ENCODE assay signal across 9 cellular contexts in the genomic region with DNA sequence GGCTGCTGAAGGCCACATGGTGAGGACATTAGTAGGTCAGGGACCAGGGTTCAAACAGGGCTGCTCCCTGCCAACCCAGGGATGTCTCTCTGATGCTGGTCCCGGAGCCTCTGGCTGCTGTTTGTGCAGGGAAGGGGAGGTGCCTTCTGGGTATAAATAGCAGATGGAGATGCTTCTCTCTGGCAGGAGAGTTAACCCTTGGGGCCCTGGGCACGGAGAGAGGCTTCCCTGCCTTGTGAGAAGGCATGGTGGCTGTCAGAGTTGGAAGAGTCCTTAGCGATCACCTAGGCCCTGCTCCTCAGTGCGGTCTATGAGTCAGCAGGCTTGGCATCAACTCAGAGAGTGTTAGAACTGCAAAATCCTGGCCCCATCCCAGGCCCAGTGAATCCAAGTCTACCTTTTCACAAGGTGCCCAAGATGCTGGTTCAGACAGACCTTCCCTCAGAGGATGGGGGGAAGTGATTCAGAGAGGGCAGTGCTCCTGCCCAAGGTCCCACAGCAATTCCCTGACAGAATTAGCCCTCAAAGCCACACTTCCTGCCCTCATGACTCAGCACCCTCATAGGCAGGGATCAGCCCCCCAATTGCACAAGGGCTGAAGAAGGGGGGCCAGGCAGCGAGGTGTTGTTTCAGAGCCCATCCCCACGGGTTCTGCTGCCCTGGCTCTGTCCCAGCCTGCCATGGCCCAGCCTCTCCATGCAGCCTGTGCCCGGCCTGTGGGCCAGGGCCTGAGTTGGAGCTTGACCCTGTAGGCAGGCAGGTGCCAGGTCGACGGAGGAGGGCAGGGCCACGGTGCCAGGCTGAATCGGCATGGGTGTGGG. TPM values are rescaled to one million over a fixed set of nuclear protein-coding genes. Genes with fewer than 3 reads are reported as not detected.
DNase-seq lines count a peak whose midpoint lies in the region; ATAC-seq and TF ChIP-seq lines count a peak whose summit lies in the region.
"Had no signal": no experiment of that assay in that cellular context is flagged by ENCODE, and none has a peak within 500 bp of the region (broad histone marks: within the 10 kb centered on the region; RNA-seq: fewer than 3 reads in every experiment).

No MANE protein-coding gene starts in this region.

- 63 to 68% methylated on average over 11 of the region's 11 CpGs for WGBS in sigmoid colon, 2 donors

- H3K27ac ChIP-seq in HCT116 (ENCODE audit: low read depth, low read length): peak overlapping the region; percentile 48
- peak overlapping the region in 3 of 4 donors; percentile 0 to 59 (median 30) for H3K27ac ChIP-seq in sigmoid colon
- H3K27ac ChIP-seq in OCI-LY7 (ENCODE audit: low read depth, low read length, poor library complexity, severe bottlenecking): no peak overlapping the region
- H3K27ac ChIP-seq: VCaP had no signal

- H3K27ac Mint-ChIP-seq in activated T-helper 1 cell treated with anti-CD3 and anti-CD28 coated beads, Interleukin-12 subunit alpha, Interleukin-12 subunit beta, Interleukin-2, Interleukin-4 antibody, amounts not matched to agents 30 ng/mL and 10 ng/mL and 1 ng/mL, durations not matched to agents 14 hours and 24 hours and 36 hours: no peak overlapping the region

- no peaks in the 10 kb centered on the region for H3K27me3 ChIP-seq in HCT116 (ENCODE audit: insufficient read depth, low read length)
- no peaks in the 10 kb centered on the region for H3K27me3 ChIP-seq in sigmoid colon

- H3K36me3 ChIP-seq in HCT116 (ENCODE audit: control insufficient read depth in 1 of 2, insufficient read depth in 2 of 2, low read length in 2 of 2) (no peaks in the 10 kb centered on the region), sigmoid colon (no peaks in the 10 kb centered on the region), OCI-LY7 (ENCODE audit: insufficient read depth, low read length) (no peaks in the 10 kb centered on the region)

- H3K4me1 ChIP-seq in HCT116 (ENCODE audit: control insufficient read depth in 1 of 2, insufficient read depth in 2 of 2, low read length in 2 of 2): peaks cover 22% of the 10 kb centered on the region in 2 experiments
- H3K4me1 ChIP-seq in sigmoid colon: peaks cover 0 to 16% (median 10%) of the 10 kb centered on the region in 4 donors
- no peaks in the 10 kb centered on the region for H3K4me1 ChIP-seq in OCI-LY7 (ENCODE audit: insufficient read depth, low read length, poor library complexity, severe bottlenecking)

- H3K79me2 ChIP-seq in HCT116 (ENCODE audit: insufficient read depth, low read length) (no peaks in the 10 kb centered on the region), OCI-LY7 (ENCODE audit: insufficient read depth, low read depth, low read length) (no peaks in the 10 kb centered on the region)

- DNase-seq in HCT116 (ENCODE audit: low read depth, low spot score) (peak; percentile 70), RPMI7951 (ENCODE audit: low read depth) (peak; percentile 97), fibroblast of pulmonary artery (ENCODE audit: low read depth) (peak; percentile 81), sigmoid colon (peak; percentile 75), OCI-LY7 (ENCODE audit: low spot score) (no peak), putamen (ENCODE audit: low spot score) (no peak)
- no peak for DNase-seq in activated T-helper 1 cell treated with anti-CD3 and anti-CD28 coated beads, Interleukin-12 subunit alpha, Interleukin-12 subunit beta, Interleukin-2, Interleukin-4 antibody, amounts not matched to agents 30 ng/mL and 10 ng/mL and 1 ng/mL, durations not matched to agents 14 hours and 24 hours and 36 hours (ENCODE audit: low spot score)

- TF ChIP-seq CTCF in HCT116 (IDR thresholded peaks at IDR 0.05 in 2 of 3, conservative IDR thresholded peaks at IDR 0.05 in 1 of 3; ENCODE audit: borderline replicate concordance in 1 of 3, insufficient read depth in 1 of 3, low read depth in 2 of 3, low read length in 2 of 3) (no peak), fibroblast of pulmonary artery (IDR thresholded peaks at IDR 0.05; ENCODE audit: low read length, missing control alignments) (no peak), sigmoid colon (IDR thresholded peaks at IDR 0.05) (no peak), OCI-LY7 (conservative IDR thresholded peaks at IDR 0.05; ENCODE audit: low read length) (no peak)

- CTCF ChIA-PET in HCT116 (lab: Charles Lee): interaction anchor here (1.7 kb wide), 1 partner anchor 23 kb away, joined by 4 read pairs; no protein-coding TSS in a partner anchor
- CTCF ChIA-PET in OCI-LY7 (lab: Charles Lee; ENCODE audit: unreplicated experiment): no interaction called here

- intact Hi-C loops in HCT116 (cut with micrococcal nuclease): no loop called here
- intact Hi-C loops in sigmoid colon (cut with DNase I): no loop called here
- intact Hi-C loops in OCI-LY7 (cut with micrococcal nuclease; ENCODE audit: unreplicated experiment): no loop called here
- intact Hi-C loops in activated T-helper 1 cell treated with anti-CD3 and anti-CD28 coated beads, Interleukin-12 subunit alpha, Interleukin-12 subunit beta, Interleukin-2, Interleukin-4 antibody, amounts not matched to agents 30 ng/mL and 10 ng/mL and 1 ng/mL, durations not matched to agents 14 hours and 24 hours and 36 hours (cut with micrococcal nuclease): no loop called here

- H3K9ac ChIP-seq in HCT116 (ENCODE audit: low read length): peak overlapping the region; percentile 42

- no peaks in the 10 kb centered on the region for H3K9me2 ChIP-seq in HCT116 (ENCODE audit: insufficient read depth)
- H3K9me2 ChIP-seq in OCI-LY7 (ENCODE audit: insufficient read depth, low read length): no peaks in the 10 kb centered on the region

- no peak for TF ChIP-seq EP300 in sigmoid colon (IDR thresholded peaks at IDR 0.05)

- TF ChIP-seq RAD21 in HCT116 (IDR thresholded peaks at IDR 0.05; ENCODE audit: low read depth): no peak

- H2AFZ ChIP-seq in HCT116 (ENCODE audit: low read depth, low read length, poor library complexity, severe bottlenecking) (peak overlapping the region; percentile 56), OCI-LY7 (ENCODE audit: low read length) (no peak overlapping the region)

- H3K4me2 ChIP-seq in HCT116 (ENCODE audit: low read length): peak overlapping the region; percentile 76
- H3K4me2 ChIP-seq in OCI-LY7 (ENCODE audit: low read length): no peak overlapping the region

- H4K20me1 ChIP-seq in HCT116 (ENCODE audit: insufficient read depth): no peaks in the 10 kb centered on the region
- H4K20me1 ChIP-seq in OCI-LY7 (ENCODE audit: insufficient read depth, low read length): no peaks in the 10 kb centered on the region

- H3K4me3 ChIP-seq in HCT116 (replicated peaks in 1 of 2; ENCODE audit: low read depth in 1 of 2, low read length in 2 of 2) (peak overlapping the region; percentile 5 to 32; a peak in 3 of 4 replicates), fibroblast of pulmonary artery (replicated peaks; ENCODE audit: low read depth, low read length) (no peak overlapping the region), sigmoid colon (no peak overlapping the region), OCI-LY7 (ENCODE audit: low read depth, low read length, poor library complexity, severe bottlenecking) (no peak overlapping the region)

- H3K9me3 Mint-ChIP-seq in activated T-helper 1 cell treated with anti-CD3 and anti-CD28 coated beads, Interleukin-12 subunit alpha, Interleukin-12 subunit beta, Interleukin-2, Interleukin-4 antibody, amounts not matched to agents 30 ng/mL and 10 ng/mL and 1 ng/mL, durations not matched to agents 14 hours and 24 hours and 36 hours: no peaks in the 10 kb centered on the region

- RAD21 ChIA-PET in HCT116 (lab: Charles Lee; ENCODE audit: low non-redundant PET in 1 of 2, low total read pairs in 2 of 2, uncharacterized antibody in 2 of 2, unreplicated experiment in 2 of 2): no interaction called here

- POLR2A ChIA-PET in HCT116 (lab: Charles Lee) (no interaction called here), OCI-LY7 (lab: Charles Lee) (no interaction called here)

- TF ChIP-seq POLR2A in HCT116 (IDR thresholded peaks at IDR 0.05; ENCODE audit: borderline replicate concordance, extremely low read depth, insufficient read depth, insufficient read length) (no peak), sigmoid colon (IDR thresholded peaks at IDR 0.05) (no peak)

- no peaks in the 10 kb centered on the region for H3K36me3 Mint-ChIP-seq in activated T-helper 1 cell treated with anti-CD3 and anti-CD28 coated beads, Interleukin-12 subunit alpha, Interleukin-12 subunit beta, Interleukin-2, Interleukin-4 antibody, amounts not matched to agents 30 ng/mL and 10 ng/mL and 1 ng/mL, durations not matched to agents 14 hours and 24 hours and 36 hours (ENCODE audit: low read depth)

- H3K9me3 ChIP-seq in HCT116 (ENCODE audit: control insufficient read depth in 1 of 2, insufficient read depth in 1 of 2, low read depth in 1 of 2, low read length in 2 of 2) (no peaks in the 10 kb centered on the region), sigmoid colon (no peaks in the 10 kb centered on the region), OCI-LY7 (ENCODE audit: low read length) (no peaks in the 10 kb centered on the region)

- H3K4me1 Mint-ChIP-seq in activated T-helper 1 cell treated with anti-CD3 and anti-CD28 coated beads, Interleukin-12 subunit alpha, Interleukin-12 subunit beta, Interleukin-2, Interleukin-4 antibody, amounts not matched to agents 30 ng/mL and 10 ng/mL and 1 ng/mL, durations not matched to agents 14 hours and 24 hours and 36 hours (ENCODE audit: low read depth): no peaks in the 10 kb centered on the region

- H3K4me3 Mint-ChIP-seq in activated T-helper 1 cell treated with anti-CD3 and anti-CD28 coated beads, Interleukin-12 subunit alpha, Interleukin-12 subunit beta, Interleukin-2, Interleukin-4 antibody, amounts not matched to agents 30 ng/mL and 10 ng/mL and 1 ng/mL, durations not matched to agents 14 hours and 24 hours and 36 hours: no peak overlapping the region

- ATAC-seq in HCT116 (peak; percentile 90), HG03280 (IDR thresholded peaks at IDR 0.05; ENCODE audit: unreplicated experiment) (no peak)

- no peaks in the 10 kb centered on the region for H3K27me3 Mint-ChIP-seq in activated T-helper 1 cell treated with anti-CD3 and anti-CD28 coated beads, Interleukin-12 subunit alpha, Interleukin-12 subunit beta, Interleukin-2, Interleukin-4 antibody, amounts not matched to agents 30 ng/mL and 10 ng/mL and 1 ng/mL, durations not matched to agents 14 hours and 24 hours and 36 hours (ENCODE audit: insufficient read depth)

- BruUV-seq in HCT116 (replicated peaks; lab: Mats Ljungman, UMichigan) (no TSS peak), OCI-LY7 (replicated peaks; lab: Mats Ljungman, UMichigan) (no TSS peak)

RNA-seq across cellular contexts. Expression of a gene that starts 25.6 kb away (rescaled TPM):
- not detected for total RNA-seq in HCT116 (2021; ENCODE audit: unreplicated experiment)
- polyA plus RNA-seq in HCT116 (2012): not detected in 2 replicates
- 0.60 and 1.1 TPM in 2 replicates for total RNA-seq in RPMI7951 (2014; rRNA removed; shearing (Covaris generic))
- total RNA-seq in sigmoid colon: 1 to 10 TPM in 2 of 4 donors, under 1 TPM in 2; 0.49 to 2.1 (median 1.2) TPM
- under 1 TPM in 2 of 3 donors, not detected in 1; 0.44 to 0.60 TPM for polyA plus RNA-seq in sigmoid colon
- not detected in 2 replicates for total RNA-seq in OCI-LY7 (2014; rRNA removed; shearing (Covaris generic))
- total RNA-seq in OCI-LY7 (2022): not detected in 2 replicates
- not detected in 2 replicates for total RNA-seq in activated T-helper 1 cell treated with anti-CD3 and anti-CD28 coated beads, Interleukin-12 subunit alpha, Interleukin-12 subunit beta, Interleukin-2, Interleukin-4 antibody, amounts not matched to agents 30 ng/mL and 10 ng/mL and 1 ng/mL, durations not matched to agents 14 hours and 24 hours and 36 hours

RNA-seq across cellular contexts. Expression of a gene that starts 38.7 kb away (rescaled TPM):
- total RNA-seq in HCT116 (2021; ENCODE audit: unreplicated experiment) (0.07 TPM), sigmoid colon (1 to 10 TPM; 1.4 to 3.3 (median 2.3) TPM), OCI-LY7 (2022) (not detected in 2 replicates)
- 0.04 and 0.05 TPM in 2 replicates for polyA plus RNA-seq in HCT116 (2012)
- 0.10 TPM in 1 of 2 replicates, not detected in the other for total RNA-seq in RPMI7951 (2014; rRNA removed; shearing (Covaris generic))
- under 1 TPM in 1 of 3 donors, not detected in 2; 0.63 TPM for polyA plus RNA-seq in sigmoid colon
- total RNA-seq in OCI-LY7 (2014; rRNA removed; shearing (Covaris generic)): not detected in 2 replicates
- not detected in 2 replicates for total RNA-seq in activated T-helper 1 cell treated with anti-CD3 and anti-CD28 coated beads, Interleukin-12 subunit alpha, Interleukin-12 subunit beta, Interleukin-2, Interleukin-4 antibody, amounts not matched to agents 30 ng/mL and 10 ng/mL and 1 ng/mL, durations not matched to agents 14 hours and 24 hours and 36 hours

Comparison
In these comparisons a context has a peak if more than half of its experiments do, and no peak if none do; other contexts are left out.
1. DNase-seq: peak in HCT116 (single experiment), RPMI7951 (single experiment), fibroblast of pulmonary artery (single experiment) and sigmoid colon (single experiment); none in OCI-LY7 (single experiment), putamen (single experiment) and activated T-helper 1 cell treated with anti-CD3 and anti-CD28 coated beads, Interleukin-12 subunit alpha, Interleukin-12 subunit beta, Interleukin-2, Interleukin-4 antibody, amounts not matched to agents 30 ng/mL and 10 ng/mL and 1 ng/mL, durations not matched to agents 14 hours and 24 hours and 36 hours (single experiment).
2. H3K4me3 ChIP-seq: peak in HCT116 (2 of 2); none in fibroblast of pulmonary artery (single experiment), sigmoid colon (0 of 4) and OCI-LY7 (single experiment).